Comparison of ENCODE assay signal across 26 cellular contexts in genomic region chr13:76048126-76048525, GRCh38.
"Had no signal": no experiment of that assay in that cellular context is flagged by ENCODE, and none has a peak within 500 bp of the region (broad histone marks: within the 10 kb centered on the region; RNA-seq: fewer than 3 reads in every experiment).

No MANE protein-coding gene starts in this region.

- H3K36me3 ChIP-seq: left lung, pancreas, prostate gland, sigmoid colon, stomach, tibial artery, upper lobe of right lung had no signal

- H3K4me3 ChIP-seq: left lung, lung, pancreas, prostate gland, sigmoid colon, smooth muscle cell, stomach, testis, tibial artery, upper lobe of right lung had no signal

- H3K27me3 Mint-ChIP-seq: natural killer cell treated with Interleukin-12 subunit alpha and Interleukin-12 subunit beta and Interleukin-15 and Interleukin-18, amount 100 ng/mL, for 72 hours; stimulated activated memory B cell treated with anti-CD40 and anti-IgM and Interleukin-4, amounts not matched to agents 10 μg/mL and 1 μg/mL and 100 μg/mL, for 72 hours had no signal

- H3K27ac Mint-ChIP-seq: immature natural killer cell; naive thymus-derived CD4-positive, alpha-beta T cell; natural killer cell treated with Interleukin-12 subunit alpha and Interleukin-12 subunit beta and Interleukin-15 and Interleukin-18, amount 100 ng/mL, for 72 hours; stimulated activated memory B cell treated with anti-CD40 and anti-IgM and Interleukin-4, amounts not matched to agents 10 μg/mL and 1 μg/mL and 100 μg/mL, for 72 hours had no signal

- H3K4me3 Mint-ChIP-seq: immature natural killer cell; naive thymus-derived CD4-positive, alpha-beta T cell; natural killer cell treated with Interleukin-12 subunit alpha and Interleukin-12 subunit beta and Interleukin-15 and Interleukin-18, amount 100 ng/mL, for 72 hours; stimulated activated memory B cell treated with anti-CD40 and anti-IgM and Interleukin-4, amounts not matched to agents 10 μg/mL and 1 μg/mL and 100 μg/mL, for 72 hours had no signal

- H3K27me3 ChIP-seq: left lung, sigmoid colon, stomach, testis, tibial artery, upper lobe of right lung had no signal

- H3K9me3 ChIP-seq: left lung, pancreas, prostate gland, sigmoid colon, stomach, testis, tibial artery, upper lobe of right lung had no signal

- H3K4me1 ChIP-seq: left lung, prostate gland, sigmoid colon, testis, tibial artery, upper lobe of right lung had no signal

- H3K27ac ChIP-seq: left lung, pancreas, prostate gland, sigmoid colon, stomach, testis, tibial artery, upper lobe of right lung had no signal

- H3K9me3 Mint-ChIP-seq: naive thymus-derived CD4-positive, alpha-beta T cell; stimulated activated memory B cell treated with anti-CD40 and anti-IgM and Interleukin-4, amounts not matched to agents 10 μg/mL and 1 μg/mL and 100 μg/mL, for 72 hours had no signal

- H3K4me1 Mint-ChIP-seq: immature natural killer cell; naive thymus-derived CD4-positive, alpha-beta T cell; stimulated activated memory B cell treated with anti-CD40 and anti-IgM and Interleukin-4, amounts not matched to agents 10 μg/mL and 1 μg/mL and 100 μg/mL, for 72 hours had no signal

- H3K36me3 Mint-ChIP-seq: immature natural killer cell; naive thymus-derived CD4-positive, alpha-beta T cell; natural killer cell treated with Interleukin-12 subunit alpha and Interleukin-12 subunit beta and Interleukin-15 and Interleukin-18, amount 100 ng/mL, for 72 hours; stimulated activated memory B cell treated with anti-CD40 and anti-IgM and Interleukin-4, amounts not matched to agents 10 μg/mL and 1 μg/mL and 100 μg/mL, for 72 hours had no signal

- H3K4me2 ChIP-seq: smooth muscle cell had no signal

- ATAC-seq: left colon; left lung; naive thymus-derived CD4-positive, alpha-beta T cell; natural killer cell treated with Interleukin-12 subunit alpha and Interleukin-12 subunit beta and Interleukin-15 and Interleukin-18, amount 100 ng/mL, for 72 hours; right cardiac atrium; stimulated activated memory B cell treated with anti-CD40 and anti-IgM and Interleukin-4, amounts not matched to agents 10 μg/mL and 1 μg/mL and 100 μg/mL, for 72 hours; upper lobe of right lung had no signal

- DNase-seq: hippocampal formation; immature natural killer cell; kidney; left colon; left lung; naive thymus-derived CD4-positive, alpha-beta T cell; pancreas; posterior cingulate gyrus; retina; right cardiac atrium; sigmoid colon; stimulated activated CD4-positive, alpha-beta T cell treated with anti-CD3 and anti-CD28 coated beads, Interleukin-1b, Interleukin-23, amount 100 ng/mL, for 48 hours; stimulated activated CD4-positive, alpha-beta T cell treated with anti-CD3 and anti-CD28 coated beads, Interleukin-2, amount 100 ng/mL, for 48 hours; stimulated activated CD4-positive, alpha-beta T cell treated with anti-CD3 and anti-CD28 coated beads, Interleukin-4, amount 100 ng/mL, for 4 hours; stimulated activated CD8-positive, alpha-beta memory T cell treated with anti-CD3 and anti-CD28 coated beads, Interleukin-4, amount 100 ng/mL, for 48 hours; stimulated activated naive CD4-positive, alpha-beta T cell treated with Interleukin-2 at 50 U/mL for 16 hours; stomach; testis; tibial artery; trophoblast cell; upper lobe of right lung had no signal
